In genomic region chrX:153609917-153610833, GRCh38 we compare ENCODE assay signal across 1 cellular context.
TF ChIP-seq lines count a peak whose summit lies in the region.

No MANE protein-coding gene starts in this region.

TF ChIP-seq in WTC11, 78 proteins besides CTCF, POLR2A, EP300 and RAD21 (continued from another document and continues in another):
- TF ChIP-seq ARID4B (CRISPR knock-in tag; IDR thresholded peaks at IDR 0.05; ENCODE audit: borderline replicate concordance), result peak; percentile 58; the same call in 1 of the 2 replicates
- TF ChIP-seq ZNF512 (CRISPR knock-in tag; IDR thresholded peaks at IDR 0.05; ENCODE audit: borderline replicate concordance), result no peak
- no peak for TF ChIP-seq CBFB (CRISPR knock-in tag; IDR thresholded peaks at IDR 0.05; ENCODE audit: low read depth)
- TF ChIP-seq ETV6 (CRISPR knock-in tag; IDR thresholded peaks at IDR 0.05), result peak; percentile 63
- no peak for TF ChIP-seq RELA (CRISPR knock-in tag; IDR thresholded peaks at IDR 0.05; ENCODE audit: borderline replicate concordance)
- TF ChIP-seq IRF1 (CRISPR knock-in tag; IDR thresholded peaks at IDR 0.05), result no peak
- peak; percentile 74 for TF ChIP-seq TEAD1 (CRISPR knock-in tag; IDR thresholded peaks at IDR 0.05)
- TF ChIP-seq NR2C2 (CRISPR knock-in tag; IDR thresholded peaks at IDR 0.05), result no peak; the same call in 1 of the 2 replicates
- TF ChIP-seq TP53 (CRISPR knock-in tag; IDR thresholded peaks at IDR 0.05), result no peak
- 0 out of 2 replicates have a peak, but pooled peaks have one; percentile 16 for TF ChIP-seq NFYB (CRISPR knock-in tag; conservative IDR thresholded peaks at IDR 0.05; ENCODE audit: low read depth)
- TF ChIP-seq CREB1 (CRISPR knock-in tag; IDR thresholded peaks at IDR 0.05), result no peak
- no peak for TF ChIP-seq ZNF121 (CRISPR knock-in tag; IDR thresholded peaks at IDR 0.05)
- TF ChIP-seq MLX (CRISPR knock-in tag; IDR thresholded peaks at IDR 0.05), result no peak
- TF ChIP-seq ELF4 (CRISPR knock-in tag; IDR thresholded peaks at IDR 0.05; ENCODE audit: low read depth), result no peak
- TF ChIP-seq ZNF532 (CRISPR knock-in tag; IDR thresholded peaks at IDR 0.05; ENCODE audit: borderline replicate concordance), result no peak
- TF ChIP-seq ZNF263 (CRISPR knock-in tag; IDR thresholded peaks at IDR 0.05; ENCODE audit: low read depth), result no peak
- no peak for TF ChIP-seq ZMAT4 (CRISPR knock-in tag; IDR thresholded peaks at IDR 0.05)
- no peak; the same call in 1 of the 2 replicates for TF ChIP-seq SMAD3 (CRISPR knock-in tag; IDR thresholded peaks at IDR 0.05; ENCODE audit: borderline replicate concordance)
- no peak for TF ChIP-seq ERG (CRISPR knock-in tag; IDR thresholded peaks at IDR 0.05)
- no peak for TF ChIP-seq ZNF317 (CRISPR knock-in tag; IDR thresholded peaks at IDR 0.05; ENCODE audit: borderline replicate concordance, low read depth)
- TF ChIP-seq ZSCAN18 (CRISPR knock-in tag; IDR thresholded peaks at IDR 0.05), result no peak
- no peak for TF ChIP-seq ZNF425 (CRISPR knock-in tag; conservative IDR thresholded peaks at IDR 0.05)
- TF ChIP-seq USF1 (CRISPR knock-in tag; IDR thresholded peaks at IDR 0.05), result peak; percentile 61
- peak; percentile 73; the same call in 1 of the 2 replicates for TF ChIP-seq FOXK1 (CRISPR knock-in tag; IDR thresholded peaks at IDR 0.05)
- peak; percentile 40; the same call in 1 of the 2 replicates for TF ChIP-seq CREM (CRISPR knock-in tag; IDR thresholded peaks at IDR 0.05)
- TF ChIP-seq EMX1 (CRISPR knock-in tag; IDR thresholded peaks at IDR 0.05), result no peak
- no peak for TF ChIP-seq ATF6 (CRISPR knock-in tag; IDR thresholded peaks at IDR 0.05)
- TF ChIP-seq NR3C1 (CRISPR knock-in tag; conservative IDR thresholded peaks at IDR 0.05; ENCODE audit: low read depth), result no peak
- TF ChIP-seq MAX (CRISPR knock-in tag; IDR thresholded peaks at IDR 0.05), result peak; percentile 91
